In the genomic region with DNA sequence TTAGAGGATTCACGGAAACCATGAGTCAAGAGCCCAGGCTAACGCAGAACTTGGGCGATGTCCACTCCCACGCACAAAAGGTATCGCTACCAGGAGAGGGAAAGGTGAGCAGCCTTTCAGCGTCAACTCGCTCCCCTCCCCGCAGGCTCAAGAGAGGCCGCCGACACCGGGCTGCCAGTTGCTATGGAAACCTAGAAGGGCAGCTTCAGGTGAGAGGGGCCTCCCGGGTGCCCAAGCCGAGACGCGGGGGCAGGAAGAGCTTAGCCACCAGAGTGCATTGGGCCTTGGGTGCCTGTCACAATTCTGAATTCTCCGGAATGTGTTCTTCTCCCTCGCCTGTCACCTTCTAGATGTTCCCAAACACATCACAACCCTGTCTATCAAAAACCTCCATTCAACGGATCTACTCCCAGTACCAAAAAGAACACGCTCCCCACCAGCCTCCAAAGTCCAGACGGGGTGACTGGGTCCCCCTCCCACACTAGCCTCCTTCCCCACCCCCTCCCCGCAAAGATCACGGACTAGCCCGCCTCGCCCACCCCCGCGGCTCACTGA, we compare ENCODE assay signal across 9 cellular contexts. TPM values are rescaled to one million over a fixed set of nuclear protein-coding genes. Genes with fewer than 3 reads are reported as not detected.
A peak's percentile ranks its signal among the peaks of the same experiment; 100 is the strongest.
DNase-seq lines count a peak whose midpoint lies in the region; ATAC-seq and TF ChIP-seq lines count a peak whose summit lies in the region.
"Had no signal": no experiment of that assay in that cellular context is flagged by ENCODE, and none has a peak within 500 bp of the region (broad histone marks: within the 10 kb centered on the region; RNA-seq: fewer than 3 reads in every experiment).

No MANE protein-coding gene starts in this region.

- H3K4me3 ChIP-seq in fibroblast of mammary gland (ENCODE audit: control insufficient read depth, low read depth, low read length) (peak overlapping the region; percentile 81), neutrophil (ENCODE audit: low read depth in 1 of 2, low read length in 1 of 2) (peak overlapping the region; percentile 77 to 86), tibial nerve (peak overlapping the region; percentile 56 to 71 (median 66))

- H3K36me3 ChIP-seq in neutrophil: peaks cover 21% of the 10 kb centered on the region
- peaks cover 0 to 32% (median 0%) of the 10 kb centered on the region in 3 donors for H3K36me3 ChIP-seq in tibial nerve

- H3K9me3 ChIP-seq in neutrophil: no peaks in the 10 kb centered on the region
- no peaks in the 10 kb centered on the region for H3K9me3 ChIP-seq in tibial nerve

- 2 to 6% methylated on average over 25 to 26 of the region's 26 CpGs for WGBS in tibial nerve, 2 donors

- DNase-seq in EL (peak; percentile 16), NCI-H748 (lab: John Stamatoyannopoulos, UW; ENCODE audit: unreplicated experiment) (peak; percentile 76), fibroblast of mammary gland (ENCODE audit: low read depth) (no peak), tibial nerve (ENCODE audit: low spot score in 2 of 2) (no peak), GDM1 (lab: John Stamatoyannopoulos, UW) (no peak)
- DNase-seq in activated T-cell treated with anti-CD3 and anti-CD28 coated beads, Interleukin-2, amount 50 U/mL, for 24 hours: peak; percentile 77

- peaks cover 47% of the 10 kb centered on the region for H3K4me1 Mint-ChIP-seq in activated T-cell treated with anti-CD3 and anti-CD28 coated beads, Interleukin-2, amount 50 U/mL, for 24 hours (ENCODE audit: low read depth)

- peak overlapping the region; percentile 89 for H3K27ac ChIP-seq in neutrophil
- peak overlapping the region; percentile 76 to 96 (median 93) for H3K27ac ChIP-seq in tibial nerve

- TF ChIP-seq POLR2A in tibial nerve (IDR thresholded peaks at IDR 0.05): no peak

- TF ChIP-seq EP300 in tibial nerve (IDR thresholded peaks at IDR 0.05): no peak

- no peaks in the 10 kb centered on the region for H3K9me3 Mint-ChIP-seq in activated T-cell treated with anti-CD3 and anti-CD28 coated beads, Interleukin-2, amount 50 U/mL, for 24 hours

- TF ChIP-seq CTCF in fibroblast of mammary gland (conservative IDR thresholded peaks at IDR 0.05; ENCODE audit: control insufficient read depth, insufficient read depth, low read depth, low read length): no peak
- TF ChIP-seq CTCF in neutrophil (IDR thresholded peaks at IDR 0.05): no peak
- TF ChIP-seq CTCF in tibial nerve (IDR thresholded peaks at IDR 0.05): no peak

- H3K27me3 Mint-ChIP-seq in activated T-cell treated with anti-CD3 and anti-CD28 coated beads, Interleukin-2, amount 50 U/mL, for 24 hours: no peaks in the 10 kb centered on the region

- no peaks in the 10 kb centered on the region for H3K27me3 ChIP-seq in neutrophil
- no peaks in the 10 kb centered on the region for H3K27me3 ChIP-seq in tibial nerve

- peaks cover 47% of the 10 kb centered on the region for H3K36me3 Mint-ChIP-seq in activated T-cell treated with anti-CD3 and anti-CD28 coated beads, Interleukin-2, amount 50 U/mL, for 24 hours (ENCODE audit: low read depth)

- peak; percentile 43 for ATAC-seq in HG02798 (IDR thresholded peaks at IDR 0.05; ENCODE audit: poor library complexity, unreplicated experiment)

- peak overlapping the region; percentile 98 for H3K27ac Mint-ChIP-seq in activated T-cell treated with anti-CD3 and anti-CD28 coated beads, Interleukin-2, amount 50 U/mL, for 24 hours

- H3K4me1 ChIP-seq in neutrophil (ENCODE audit: control insufficient read depth in 1 of 2, insufficient read depth in 1 of 2, low read depth in 1 of 2, low read length in 1 of 2): peaks cover 18 to 19% of the 10 kb centered on the region in 2 experiments
- H3K4me1 ChIP-seq in tibial nerve: peaks cover 0 to 33% (median 8%) of the 10 kb centered on the region in 4 donors

- H3K4me3 Mint-ChIP-seq in activated T-cell treated with anti-CD3 and anti-CD28 coated beads, Interleukin-2, amount 50 U/mL, for 24 hours: peak overlapping the region; percentile 98

RNA-seq across cellular contexts. Expression of gene MEAF6, which starts 0.7 kb away (rescaled TPM):
- 10 to 100 TPM; 33.3 to 59.4 (median 40.3) TPM for total RNA-seq in tibial nerve

RNA-seq across cellular contexts. Expression of gene ZC3H12A, which starts 39.5 kb away (rescaled TPM):
- 10 to 100 TPM in 3 of 4 donors, 1 to 10 TPM in 1; 7.9 to 15.7 (median 10.9) TPM for total RNA-seq in tibial nerve

RNA-seq across cellular contexts. Expression of gene SNIP1, which starts 40.2 kb away (rescaled TPM):
- total RNA-seq in tibial nerve: 10 to 100 TPM in 3 of 4 donors, 1 to 10 TPM in 1; 9.0 to 46.9 (median 37.7) TPM

RNA-seq across cellular contexts. Expression of gene DNALI1, which starts 42.9 kb away (rescaled TPM):
- total RNA-seq in tibial nerve: 10 to 100 TPM in 1 of 4 donors, 1 to 10 TPM in 3; 6.3 to 10.3 (median 9.5) TPM
- total RNA-seq: activated CD8-positive, alpha-beta memory T cell treated with anti-CD3 and anti-CD28 coated beads for 36 hours had no signal

Comparison
In these comparisons a context has a peak if more than half of its experiments do, and no peak if none do; other contexts are left out.
1. DNase-seq: peak in EL (single experiment), NCI-H748 (single experiment) and activated T-cell treated with anti-CD3 and anti-CD28 coated beads, Interleukin-2, amount 50 U/mL, for 24 hours (single experiment); none in fibroblast of mammary gland (single experiment), tibial nerve (0 of 2) and GDM1 (single experiment).
2. Peak in every context shown above with its lines, with median percentiles within 50 percentile points of each other: H3K4me3 ChIP-seq.